17 cellular contexts compared by ENCODE assay signal in the genomic region with DNA sequence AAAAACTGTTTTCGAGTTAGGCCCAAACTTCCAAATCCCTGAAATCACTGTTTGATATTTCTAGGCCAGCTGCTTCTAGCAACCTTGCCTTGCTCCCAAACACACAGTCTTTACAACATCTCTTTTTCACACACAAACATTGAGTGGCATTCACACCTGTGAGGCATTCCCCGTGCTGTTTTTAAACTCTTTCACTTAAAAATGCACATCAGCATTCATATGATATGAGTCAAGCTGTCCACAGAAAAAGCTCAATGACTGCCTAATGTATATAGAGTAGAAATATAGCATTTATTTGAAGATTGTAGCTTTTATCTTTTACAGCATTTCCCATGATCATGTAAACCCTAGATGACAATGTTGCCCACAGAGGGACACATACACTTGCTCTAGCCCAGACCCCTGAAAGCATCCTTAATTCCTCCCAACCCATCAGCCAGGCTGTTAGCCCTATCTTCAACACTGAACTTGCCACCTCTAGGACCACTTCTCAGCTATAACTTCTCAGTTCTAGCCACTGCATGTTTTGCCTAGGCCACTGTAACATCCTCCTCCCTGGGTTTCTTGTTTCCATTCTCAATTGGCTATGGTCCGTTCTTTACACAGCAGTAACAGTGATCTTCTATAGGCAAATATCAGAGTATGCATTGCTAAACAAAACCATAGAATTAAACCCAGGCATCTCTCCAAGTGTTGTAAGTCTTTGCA.
DNase-seq lines count a peak whose midpoint lies in the region; TF ChIP-seq lines count a peak whose summit lies in the region.
"Had no signal": no experiment of that assay in that cellular context is flagged by ENCODE, and none has a peak within 500 bp of the region (broad histone marks: within the 10 kb centered on the region; RNA-seq: fewer than 3 reads in every experiment).

No MANE protein-coding gene starts in this region.

- DNase-seq in NCI-H748 (lab: John Stamatoyannopoulos, UW; ENCODE audit: unreplicated experiment) (peak; percentile 68), NCI-H748 treated with DMSO at 0.1 percent for 48 hours (lab: John Stamatoyannopoulos, UW) (no peak), NCI-H2081 (lab: John Stamatoyannopoulos, UW) (peak; percentile 66 to 92), NCI-H774 (lab: John Stamatoyannopoulos, UW) (peak; percentile 48), osteoblast (ENCODE audit: insufficient read length, low spot score, missing footprints) (peak; percentile 55), AG20443 (ENCODE audit: low spot score) (no peak), activated gamma-delta T cell treated with Interleukin-2 at 50 U/mL for 16 hours (no peak), adrenal gland (no peak)
- DNase-seq: Calu3; CD4-positive, CD25-positive, alpha-beta regulatory T cell; DMS 273 treated with DMSO at 0.1 percent for 48 hours; DMS79; HCEC 1CT; HFFc6 had no signal

- H3K9me3 ChIP-seq in osteoblast (ENCODE audit: low read depth, low read length) (peaks cover 2% of the 10 kb centered on the region), adrenal gland (replicated peaks in 1 of 3) (peaks cover 0 to 2% (median 0%) of the 10 kb centered on the region in 3 donors)

- no peak overlapping the region for H3K4me2 ChIP-seq in osteoblast (ENCODE audit: insufficient read depth, low read length)
- H3K4me2 ChIP-seq: BLaER1 treated with 17β-estradiol and CSF1 and Interleukin-3, amounts not matched to agents 10 nM and 100 nM had no signal

- no peaks in the 10 kb centered on the region for H3K79me2 ChIP-seq in osteoblast (ENCODE audit: insufficient read depth, low read length)

- no peak overlapping the region for H2AFZ ChIP-seq in osteoblast (ENCODE audit: low read length)

- intact Hi-C loops in adrenal gland (cut with DNase I): no loop called here

- TF ChIP-seq POLR2A in adrenal gland (IDR thresholded peaks at IDR 0.05): no peak

- H3K4me3 ChIP-seq in osteoblast (ENCODE audit: insufficient read depth, low read length): no peak overlapping the region
- H3K4me3 ChIP-seq in adrenal gland: no peak overlapping the region
- H3K4me3 ChIP-seq: BLaER1 treated with 17β-estradiol and CSF1 and Interleukin-3, amounts not matched to agents 10 nM and 100 nM had no signal

- 73 to 81% (median 77%) methylated on average over 3 of the region's 3 CpGs for WGBS in adrenal gland, 4 donors

- H3K4me1 ChIP-seq in osteoblast (ENCODE audit: insufficient read depth, low read length): no peaks in the 10 kb centered on the region
- no peaks in the 10 kb centered on the region for H3K4me1 ChIP-seq in adrenal gland (replicated peaks in 1 of 2)
- H3K4me1 ChIP-seq: BLaER1 treated with 17β-estradiol and CSF1 and Interleukin-3, amounts not matched to agents 10 nM and 100 nM had no signal

- H3K36me3 ChIP-seq in osteoblast (ENCODE audit: insufficient read depth, low read length): no peaks in the 10 kb centered on the region
- no peaks in the 10 kb centered on the region for H3K36me3 ChIP-seq in adrenal gland (replicated peaks in 1 of 2)
- H3K36me3 ChIP-seq: BLaER1 treated with 17β-estradiol and CSF1 and Interleukin-3, amounts not matched to agents 10 nM and 100 nM had no signal

- TF ChIP-seq CTCF in osteoblast (IDR thresholded peaks at IDR 0.05; ENCODE audit: extremely low read depth, low read depth, low read length) (no peak), adrenal gland (IDR thresholded peaks at IDR 0.05) (no peak)

- H4K20me1 ChIP-seq in osteoblast (ENCODE audit: insufficient read depth, low read length): no peaks in the 10 kb centered on the region
- H4K20me1 ChIP-seq: BLaER1 treated with 17β-estradiol and CSF1 and Interleukin-3, amounts not matched to agents 10 nM and 100 nM had no signal

- H3K27ac ChIP-seq in osteoblast (ENCODE audit: low read depth, low read length): no peak overlapping the region
- no peak overlapping the region for H3K27ac ChIP-seq in adrenal gland
- H3K27ac ChIP-seq: 22Rv1; BLaER1 treated with 17β-estradiol and CSF1 and Interleukin-3, amounts not matched to agents 10 nM and 100 nM; HL-60 had no signal

- no peaks in the 10 kb centered on the region for H3K27me3 ChIP-seq in osteoblast (ENCODE audit: insufficient read depth, low read length)
- H3K27me3 ChIP-seq in adrenal gland: no peaks in the 10 kb centered on the region
- H3K27me3 ChIP-seq: BLaER1 treated with 17β-estradiol and CSF1 and Interleukin-3, amounts not matched to agents 10 nM and 100 nM had no signal

Comparison
In these comparisons a context has a peak if more than half of its experiments do, and no peak if none do; other contexts are left out.
1. DNase-seq: peak in NCI-H748 (single experiment), NCI-H2081 (2 of 2), NCI-H774 (single experiment) and osteoblast (single experiment); none in NCI-H748 treated with DMSO at 0.1 percent for 48 hours (single experiment), AG20443 (single experiment), activated gamma-delta T cell treated with Interleukin-2 at 50 U/mL for 16 hours (single experiment) and adrenal gland (0 of 7).